In the genomic region with DNA sequence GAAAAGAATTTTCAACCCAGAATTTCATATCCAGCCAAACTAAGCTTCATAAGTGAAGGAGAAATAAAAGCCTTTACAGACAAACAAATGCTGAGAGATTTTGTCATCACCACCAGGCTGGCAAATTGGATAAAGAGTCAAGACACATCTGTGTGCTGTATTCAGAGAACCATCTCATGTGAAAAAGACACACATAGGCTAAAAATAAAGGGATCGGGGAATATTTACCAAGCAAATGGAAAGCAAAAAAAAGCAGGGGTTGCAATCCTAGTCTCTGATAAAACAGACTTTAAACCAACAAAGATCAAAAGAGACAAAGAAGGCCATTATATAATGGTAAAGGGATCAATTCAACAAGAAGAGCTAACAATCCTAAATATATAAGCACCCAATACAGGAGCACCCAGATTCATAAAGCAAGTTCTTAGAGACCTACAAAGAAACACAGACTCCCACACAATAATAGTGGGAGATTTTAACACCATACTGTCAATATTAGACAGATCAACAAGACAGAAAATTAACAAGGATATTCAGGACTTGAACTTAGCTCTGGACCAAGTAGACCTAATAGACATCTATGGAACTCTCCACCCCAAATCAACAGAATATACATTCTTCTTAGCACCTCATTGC, we compare ENCODE assay signal across 17 cellular contexts. TPM values are rescaled to one million over a fixed set of nuclear protein-coding genes. Genes with fewer than 3 reads are reported as not detected.
"Had no signal": no experiment of that assay in that cellular context is flagged by ENCODE, and none has a peak within 500 bp of the region (broad histone marks: within the 10 kb centered on the region; RNA-seq: fewer than 3 reads in every experiment).

No MANE protein-coding gene starts in this region.

RNA-seq across cellular contexts. Expression of gene ACSM6, which starts 55.9 kb away (rescaled TPM):
- total RNA-seq: activated naive CD4-positive, alpha-beta T cell treated with anti-CD3 and anti-CD28 coated beads for 36 hours; activated naive CD4-positive, alpha-beta T cell treated with anti-CD3 and anti-CD28 coated beads, Interleukin-2, amount 50 U/mL, for 72 hours; activated naive CD8-positive, alpha-beta T cell treated with anti-CD3 and anti-CD28 coated beads for 36 hours; activated naive CD8-positive, alpha-beta T cell treated with anti-CD3 and anti-CD28 coated beads, Interleukin-2, amount 10 ng/mL, durations not matched to agents 7 days and 5 days; activated T-cell treated with anti-CD3 and anti-CD28 coated beads, Interleukin-2, amount 50 U/mL, for 4 hours; activated T-cell treated with anti-CD3 and anti-CD28 coated beads, Interleukin-2, amount 50 U/mL, for 72 hours; activated T-helper 1 cell treated with anti-CD3 and anti-CD28 coated beads, Interleukin-12 subunit alpha, Interleukin-12 subunit beta, Interleukin-2, Interleukin-4 antibody, amounts not matched to agents 30 ng/mL and 10 ng/mL and 1 ng/mL, durations not matched to agents 14 hours and 24 hours and 36 hours; activated T-helper 17 cell treated with anti-CD3 and anti-CD28 coated beads, Interleukin-2, amount 50 U/mL, for 72 hours; activated T-helper 2 cell treated with anti-CD3 and anti-CD28 coated beads, Interferon-gamma antibody, Interleukin-2, Interleukin-4, amounts not matched to agents 10 μg/mL and 5 μg/mL and 100 μg/mL, durations not matched to agents 14 hours and 24 hours and 36 hours; adrenal gland; ascending aorta; astrocyte; bronchial epithelial cell; cardiac muscle cell; cerebellum; chondrocyte had no signal
- polyA plus RNA-seq: adrenal gland, aorta had no signal
